ENCODE assay signal across 9 cellular contexts in the genomic region with DNA sequence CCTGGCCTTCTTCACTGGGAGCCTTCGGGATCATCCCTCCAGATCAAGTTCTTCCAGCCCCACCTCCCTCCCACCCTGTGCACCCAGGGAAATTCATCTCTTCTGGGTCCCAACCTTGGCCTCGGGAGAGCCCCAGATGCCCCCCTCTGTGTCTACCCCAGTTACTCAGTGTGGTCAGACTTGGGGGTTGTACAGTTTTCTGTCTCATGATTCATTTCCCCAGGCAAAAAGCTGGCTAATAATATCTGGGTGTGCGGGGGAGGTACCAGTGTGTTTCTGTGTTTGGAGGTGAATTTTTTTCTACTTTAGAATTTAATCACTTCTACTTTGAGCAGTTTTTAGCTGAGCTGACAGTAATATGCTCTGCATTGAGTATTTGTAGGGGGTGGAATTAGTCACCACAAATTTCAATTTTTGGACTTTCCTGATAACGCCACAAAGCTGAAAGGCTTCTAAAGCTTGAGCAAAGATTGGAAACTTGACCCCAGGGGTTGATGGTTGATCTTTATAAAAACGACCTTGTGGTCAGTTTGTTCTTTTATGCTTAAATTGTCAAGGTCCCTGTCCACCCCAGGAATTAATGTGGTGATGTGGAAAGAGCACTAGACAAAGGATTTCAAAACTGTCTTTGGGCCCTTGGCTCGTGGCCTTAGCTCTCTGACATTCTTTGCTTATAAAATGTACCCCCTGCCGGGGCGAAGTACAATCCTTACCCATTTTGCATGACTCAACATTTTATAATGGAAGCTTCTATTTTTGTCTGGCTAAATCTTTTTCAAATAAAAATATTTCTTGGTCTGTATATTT.
DNase-seq lines count a peak whose midpoint lies in the region; ATAC-seq, FAIRE-seq and TF ChIP-seq lines count a peak whose summit lies in the region.
"Had no signal": no experiment of that assay in that cellular context is flagged by ENCODE, and none has a peak within 500 bp of the region (broad histone marks: within the 10 kb centered on the region; RNA-seq: fewer than 3 reads in every experiment).

No MANE protein-coding gene starts in this region.

- intact Hi-C loops in esophagus muscularis mucosa (cut with DNase I), result no loop called here

- peaks cover 12 to 53% (median 19%) of the 10 kb centered on the region in 10 experiments for H3K4me1 ChIP-seq in BLaER1 treated with 17β-estradiol and CSF1 and Interleukin-3, amounts not matched to agents 10 nM and 100 nM
- H3K4me1 ChIP-seq in esophagus muscularis mucosa (peaks cover 0 to 34% (median 30%) of the 10 kb centered on the region in 4 donors), small intestine (ENCODE audit: control insufficient read depth in 2 of 2, insufficient read depth in 1 of 2, low read depth in 1 of 2, low read length in 1 of 2) (no peaks in the 10 kb centered on the region)
- H3K4me1 ChIP-seq: psoas muscle had no signal

- no peaks in the 10 kb centered on the region for H3K9me3 ChIP-seq in BLaER1 treated with 17β-estradiol and CSF1 and Interleukin-3, amounts not matched to agents 10 nM and 100 nM (replicated peaks in 1 of 11)
- H3K9me3 ChIP-seq in esophagus muscularis mucosa, result no peaks in the 10 kb centered on the region
- H3K9me3 ChIP-seq in small intestine (ENCODE audit: control insufficient read depth, low read depth), result no peaks in the 10 kb centered on the region
- H3K9me3 ChIP-seq: psoas muscle had no signal

- H4K20me1 ChIP-seq in BLaER1 treated with 17β-estradiol and CSF1 and Interleukin-3, amounts not matched to agents 10 nM and 100 nM, result no peaks in the 10 kb centered on the region

- peak overlapping the region in 10 of 11 experiments; percentile 5 to 82 (median 32); a peak in 13 of 22 replicates for H3K27ac ChIP-seq in BLaER1 treated with 17β-estradiol and CSF1 and Interleukin-3, amounts not matched to agents 10 nM and 100 nM
- peak overlapping the region; percentile 17 to 32 (median 27) for H3K27ac ChIP-seq in esophagus muscularis mucosa (replicated peaks in 1 of 4)
- H3K27ac ChIP-seq in small intestine (ENCODE audit: low read depth in 1 of 2, low read length in 1 of 2), result peak overlapping the region in 1 of 2 donors; percentile 58
- H3K27ac ChIP-seq: psoas muscle had no signal

- TF ChIP-seq POLR2A in esophagus muscularis mucosa (IDR thresholded peaks at IDR 0.05; ENCODE audit: low read depth), result no peak

- FAIRE-seq in small intestine (lab: Jason Lieb, UNC), result no peak

- WGBS in esophagus muscularis mucosa, result 48% methylated on average over 8 of the region's 8 CpGs
- 41 to 51% (median 42%) methylated on average over 8 of the region's 8 CpGs for WGBS in small intestine, 3 donors

- no peak for TF ChIP-seq CTCF in esophagus muscularis mucosa (IDR thresholded peaks at IDR 0.05)

- DNase-seq in activated CD4-positive, alpha-beta T cell treated with anti-CD3 and anti-CD28 coated beads, Interleukin-2, amount 50 U/mL, for 24 hours (ENCODE audit: low read depth in 1 of 2, low spot score in 1 of 2), result peak; percentile 28 to 67
- DNase-seq in esophagus muscularis mucosa (ENCODE audit: extremely low spot score), result peak; percentile 89
- DNase-seq in stimulated activated CD4-positive, alpha-beta T cell treated with anti-CD3 and anti-CD28 coated beads, Interleukin-15, amount 100 ng/mL, for 24 hours, result peak; percentile 78
- DNase-seq in small intestine, result no peak
- no peak for DNase-seq in SW480 (ENCODE audit: low spot score)
- DNase-seq: psoas muscle had no signal

- peaks cover 0 to 19% (median 0%) of the 10 kb centered on the region in 11 experiments; a peak in 4 of 22 replicates for H3K36me3 ChIP-seq in BLaER1 treated with 17β-estradiol and CSF1 and Interleukin-3, amounts not matched to agents 10 nM and 100 nM
- H3K36me3 ChIP-seq in esophagus muscularis mucosa, result no peaks in the 10 kb centered on the region
- H3K36me3 ChIP-seq in small intestine (ENCODE audit: control insufficient read depth in 2 of 2, insufficient read depth in 2 of 2, low read length in 2 of 2), result no peaks in the 10 kb centered on the region

- H3K9ac ChIP-seq in BLaER1 treated with 17β-estradiol and CSF1 and Interleukin-3, amounts not matched to agents 10 nM and 100 nM, result peak overlapping the region in 7 of 11 experiments; percentile 8 to 63 (median 30); a peak in 10 of 22 replicates

- H3K4me3 ChIP-seq in BLaER1 treated with 17β-estradiol and CSF1 and Interleukin-3, amounts not matched to agents 10 nM and 100 nM, result 0 out of 20 replicates have a peak overlapping the region, but pooled peaks of 1 of the 10 experiments have one; percentile 3
- no peak overlapping the region for H3K4me3 ChIP-seq in esophagus muscularis mucosa
- H3K4me3 ChIP-seq in small intestine (ENCODE audit: low read depth in 1 of 2, low read length in 2 of 2), result peak overlapping the region in 1 of 2 donors; percentile 32
- H3K4me3 ChIP-seq: psoas muscle had no signal

- TF ChIP-seq EP300 in esophagus muscularis mucosa (IDR thresholded peaks at IDR 0.05), result no peak

- no peaks in the 10 kb centered on the region for H3K27me3 ChIP-seq in BLaER1 treated with 17β-estradiol and CSF1 and Interleukin-3, amounts not matched to agents 10 nM and 100 nM
- H3K27me3 ChIP-seq in esophagus muscularis mucosa, result no peaks in the 10 kb centered on the region
- H3K27me3 ChIP-seq in small intestine (ENCODE audit: control insufficient read depth in 2 of 2, insufficient read depth in 2 of 2, low read length in 2 of 2), result no peaks in the 10 kb centered on the region

- H3K4me2 ChIP-seq in BLaER1 treated with 17β-estradiol and CSF1 and Interleukin-3, amounts not matched to agents 10 nM and 100 nM, result peak overlapping the region; percentile 31 to 87 (median 66)

- ATAC-seq in GM19455 (IDR thresholded peaks at IDR 0.05; ENCODE audit: unreplicated experiment) (peak; percentile 73), HG03432 (IDR thresholded peaks at IDR 0.05; ENCODE audit: unreplicated experiment) (peak; percentile 90)

Comparison
In these comparisons a context has a peak if more than half of its experiments do, and no peak if none do; other contexts are left out.
1. DNase-seq: peak in activated CD4-positive, alpha-beta T cell treated with anti-CD3 and anti-CD28 coated beads, Interleukin-2, amount 50 U/mL, for 24 hours (2 of 2), esophagus muscularis mucosa (single experiment) and stimulated activated CD4-positive, alpha-beta T cell treated with anti-CD3 and anti-CD28 coated beads, Interleukin-15, amount 100 ng/mL, for 24 hours (single experiment); none in small intestine (single experiment) and SW480 (single experiment).